In the genomic region with DNA sequence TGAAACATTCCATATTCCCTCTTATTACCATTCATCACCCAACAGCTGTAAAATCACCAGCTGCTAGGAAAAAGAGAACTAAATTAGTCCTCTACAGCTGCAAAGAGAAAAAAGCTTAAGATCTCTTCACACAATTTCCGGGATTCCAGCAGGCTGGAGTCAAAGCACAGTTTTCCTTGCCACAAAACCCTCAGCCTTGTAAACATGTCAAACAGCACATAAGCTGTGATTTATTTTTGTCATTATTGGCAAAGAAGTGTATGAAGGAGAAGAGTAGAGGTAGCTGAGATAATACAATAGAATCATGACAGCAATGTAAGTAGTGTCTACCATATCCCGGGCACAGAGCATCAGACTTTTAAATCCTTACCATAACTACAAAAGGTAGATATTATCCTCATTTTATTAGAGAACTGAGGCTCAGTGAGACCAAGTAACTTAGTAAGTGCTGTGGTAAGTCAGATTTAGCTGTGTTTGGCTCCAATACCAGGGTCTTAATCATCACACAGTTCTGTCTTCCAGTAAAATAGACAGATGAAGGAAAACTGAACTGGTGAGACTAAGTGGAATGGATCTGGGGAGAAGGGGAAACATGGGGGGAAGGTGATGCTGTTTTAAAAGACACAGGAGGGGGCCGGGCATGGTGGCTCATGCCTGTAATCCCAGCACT, we compare ENCODE assay signal across 12 cellular contexts. TPM values are rescaled to one million over a fixed set of nuclear protein-coding genes. Genes with fewer than 3 reads are reported as not detected.
A peak's percentile ranks its signal among the peaks of the same experiment; 100 is the strongest.
DNase-seq lines count a peak whose midpoint lies in the region; ATAC-seq and TF ChIP-seq lines count a peak whose summit lies in the region.
"Had no signal": no experiment of that assay in that cellular context is flagged by ENCODE, and none has a peak within 500 bp of the region (broad histone marks: within the 10 kb centered on the region; RNA-seq: fewer than 3 reads in every experiment).

No MANE protein-coding gene starts in this region.

- H3K4me3 ChIP-seq in heart left ventricle (no peak overlapping the region), mucosa of rectum (ENCODE audit: low read length in 2 of 2) (no peak overlapping the region), aorta (ENCODE audit: low read length in 2 of 2) (no peak overlapping the region)
- H3K4me3 ChIP-seq: testis had no signal

- H3K9me3 Mint-ChIP-seq in chondrocyte (ENCODE audit: low read depth), result no peaks in the 10 kb centered on the region

- TF ChIP-seq CTCF in heart left ventricle (IDR thresholded peaks at IDR 0.05) (no peak), chondrocyte (IDR thresholded peaks at IDR 0.05) (no peak)

- H3K4me1 ChIP-seq in heart left ventricle (peaks cover 0 to 65% (median 35%) of the 10 kb centered on the region in 12 donors), mucosa of rectum (ENCODE audit: control insufficient read depth in 2 of 2, insufficient read depth in 2 of 2, low read length in 2 of 2) (peaks cover 4 to 14% of the 10 kb centered on the region in 2 donors), aorta (ENCODE audit: control insufficient read depth in 1 of 2, insufficient read depth in 2 of 2, low read length in 2 of 2) (peaks cover 2 to 13% of the 10 kb centered on the region in 2 donors)

- no peak for TF ChIP-seq POLR2A in heart left ventricle (IDR thresholded peaks at IDR 0.05)

- peaks cover 31% of the 10 kb centered on the region for H3K36me3 Mint-ChIP-seq in chondrocyte (ENCODE audit: low read depth)
- H3K36me3 Mint-ChIP-seq: activated naive CD8-positive, alpha-beta T cell had no signal

- peak overlapping the region; percentile 88 for H3K27ac Mint-ChIP-seq in chondrocyte (ENCODE audit: unreplicated experiment)
- H3K27ac Mint-ChIP-seq: activated naive CD8-positive, alpha-beta T cell had no signal

- 71 to 84% (median 79%) methylated on average over 3 of the region's 3 CpGs for WGBS in heart left ventricle, 4 donors
- WGBS in aorta, 2 donors, result 10 to 24% methylated on average over 3 of the region's 3 CpGs

- H3K4me1 Mint-ChIP-seq in chondrocyte (ENCODE audit: low read depth), result peaks cover 46% of the 10 kb centered on the region

- H3K27me3 Mint-ChIP-seq in chondrocyte (ENCODE audit: low read depth), result no peaks in the 10 kb centered on the region

- H3K27ac ChIP-seq in heart left ventricle (peak overlapping the region in 11 of 12 donors; percentile 33 to 77 (median 69)), mucosa of rectum (ENCODE audit: low read depth in 2 of 2, low read length in 2 of 2) (peak overlapping the region; percentile 35 to 41), aorta (ENCODE audit: low read depth in 1 of 2, low read length in 2 of 2) (peak overlapping the region; percentile 34 to 74)

- H3K36me3 ChIP-seq in heart left ventricle (peaks cover 0 to 26% (median 0%) of the 10 kb centered on the region in 9 donors), mucosa of rectum (ENCODE audit: control insufficient read depth in 2 of 2, insufficient read depth in 2 of 2, low read length in 2 of 2) (no peaks in the 10 kb centered on the region), aorta (ENCODE audit: control insufficient read depth in 1 of 2, insufficient read depth in 2 of 2, low read length in 1 of 2) (peaks cover 0 to 5% of the 10 kb centered on the region in 2 donors)

- no peak overlapping the region for H3K9ac ChIP-seq in mucosa of rectum (ENCODE audit: low read depth in 1 of 2, low read length in 2 of 2)

- intact Hi-C loops in heart left ventricle (cut with DNase I), result loop anchor here in 2 of 10 donors (10.0 kb wide), 1 partner anchor 108 kb away; no protein-coding TSS in a partner anchor
- intact Hi-C loops in Right ventricle myocardium inferior (cut with DNase I), result no loop called here
- intact Hi-C loops in aorta (cut with DNase I), result loop anchor here in 1 of 2 donors (5.0 kb wide), 1 partner anchor 54 kb away; no protein-coding TSS in a partner anchor

- H3K4me3 Mint-ChIP-seq in chondrocyte (ENCODE audit: unreplicated experiment), result no peak overlapping the region
- H3K4me3 Mint-ChIP-seq: activated naive CD8-positive, alpha-beta T cell had no signal

- ATAC-seq in heart left ventricle (peak in 3 of 4 donors; percentile 14 to 41 (median 37)), Right ventricle myocardium inferior (no peak), aorta (ENCODE audit: low FRiP score) (peak; percentile 56), HG03439 (IDR thresholded peaks at IDR 0.05; ENCODE audit: unreplicated experiment) (no peak)

- DNase-seq in heart left ventricle (no peak), Right ventricle myocardium inferior (ENCODE audit: missing footprints) (no peak), chondrocyte (ENCODE audit: low spot score) (no peak), aorta (no peak), GF-D8 (lab: John Stamatoyannopoulos, UW) (no peak)
- no peak for DNase-seq in stimulated activated CD4-positive, alpha-beta T cell treated with anti-CD3 and anti-CD28 coated beads, Interleukin-4, amount 100 ng/mL, for 24 hours
- DNase-seq: ACHN, NCI-H524 treated with DMSO at 0.1 percent for 48 hours, testis had no signal

- H3K9me3 ChIP-seq in heart left ventricle, result no peaks in the 10 kb centered on the region
- H3K9me3 ChIP-seq in mucosa of rectum (ENCODE audit: control insufficient read depth in 2 of 2, low read length in 2 of 2), result no peaks in the 10 kb centered on the region
- H3K9me3 ChIP-seq in aorta (ENCODE audit: control insufficient read depth, low read length), result no peaks in the 10 kb centered on the region
- H3K9me3 ChIP-seq: testis had no signal

- H3K27me3 ChIP-seq in heart left ventricle (no peaks in the 10 kb centered on the region), mucosa of rectum (ENCODE audit: control insufficient read depth in 2 of 2, insufficient read depth in 2 of 2, low read length in 2 of 2) (no peaks in the 10 kb centered on the region), aorta (ENCODE audit: control insufficient read depth in 1 of 2, insufficient read depth in 2 of 2, low read length in 1 of 2) (no peaks in the 10 kb centered on the region)
- H3K27me3 ChIP-seq: testis had no signal

RNA-seq across cellular contexts. Expression of a gene that starts 57.3 kb away (rescaled TPM):
- total RNA-seq in heart left ventricle (100 to 1,000 TPM in 1 of 9 donors, 10 to 100 TPM in 8; 58.4 to 116 (median 71.5) TPM), Right ventricle myocardium inferior (74.5 TPM), chondrocyte (179 to 336 TPM (median 336 TPM) in 3 replicates), aorta (10 to 100 TPM; 60.9 to 66.7 TPM)
- polyA plus RNA-seq in heart left ventricle (10 to 100 TPM; 23.9 to 27.8 TPM), aorta (10 to 100 TPM; 19.5 to 68.9 TPM)

Comparison
In these comparisons a context has a peak if more than half of its experiments do, and no peak if none do; other contexts are left out.
1. ATAC-seq: peak in heart left ventricle (3 of 4) and aorta (single experiment); none in Right ventricle myocardium inferior (single experiment) and HG03439 (single experiment).
2. Peak in every context shown above with its lines, with median percentiles within 50 percentile points of each other: H3K27ac ChIP-seq.